23 cellular contexts compared by ENCODE assay signal in genomic region chr10:77162697-77163096, GRCh38.
DNase-seq lines count a peak whose midpoint lies in the region; ATAC-seq, FAIRE-seq and TF ChIP-seq lines count a peak whose summit lies in the region.
"Had no signal": no experiment of that assay in that cellular context is flagged by ENCODE, and none has a peak within 500 bp of the region (broad histone marks: within the 10 kb centered on the region; RNA-seq: fewer than 3 reads in every experiment).

No MANE protein-coding gene starts in this region.

- H3K4me3 Mint-ChIP-seq in mesothelial cell of epicardium: no peak overlapping the region
- no peak overlapping the region for H3K4me3 Mint-ChIP-seq in activated T-helper 2 cell treated with anti-CD3 and anti-CD28 coated beads, Interferon-gamma antibody, Interleukin-2, Interleukin-4, amounts not matched to agents 10 μg/mL and 5 μg/mL and 100 μg/mL, durations not matched to agents 14 hours and 24 hours and 36 hours (ENCODE audit: low read depth)
- no peak overlapping the region for H3K4me3 Mint-ChIP-seq in effector memory CD8-positive, alpha-beta T cell
- H3K4me3 Mint-ChIP-seq: endodermal cell, naive B cell had no signal

- H4K12ac ChIP-seq in trophoblast cell (ENCODE audit: low read depth, low read length): no peak overlapping the region

- no peak overlapping the region for H3K23ac ChIP-seq in trophoblast cell (ENCODE audit: low read length)

- H3K4me1 ChIP-seq in GM23248 (ENCODE audit: insufficient read depth) (peaks cover 41% of the 10 kb centered on the region), thyroid gland (no peaks in the 10 kb centered on the region), trophoblast cell (ENCODE audit: control insufficient read depth in 1 of 2, insufficient read depth in 2 of 2, low read length in 2 of 2) (peaks cover 15 to 21% of the 10 kb centered on the region in 2 experiments)
- H3K4me1 ChIP-seq: lower lobe of right lung, parathyroid adenoma had no signal

- H3K27ac ChIP-seq in GM23248: peak overlapping the region; percentile 91
- no peak overlapping the region for H3K27ac ChIP-seq in thyroid gland
- no peak overlapping the region for H3K27ac ChIP-seq in trophoblast cell (ENCODE audit: low read depth, low read length)
- H3K27ac ChIP-seq: HL-60, lower lobe of right lung, parathyroid adenoma had no signal

- H2BK5ac ChIP-seq in trophoblast cell (ENCODE audit: low read depth, low read length, poor library complexity): no peak overlapping the region

- no peak overlapping the region for H3K14ac ChIP-seq in trophoblast cell (ENCODE audit: low read length)

- no peaks in the 10 kb centered on the region for H3K79me2 ChIP-seq in GM23248 (ENCODE audit: insufficient read depth)
- H3K79me2 ChIP-seq in trophoblast cell (ENCODE audit: control insufficient read depth, insufficient read depth, low read length, poor library complexity): no peaks in the 10 kb centered on the region
- H3K79me2 ChIP-seq: parathyroid adenoma had no signal

- H3K27me3 Mint-ChIP-seq in mesothelial cell of epicardium (ENCODE audit: low read depth): no peaks in the 10 kb centered on the region
- peaks cover 24% of the 10 kb centered on the region for H3K27me3 Mint-ChIP-seq in activated T-helper 2 cell treated with anti-CD3 and anti-CD28 coated beads, Interferon-gamma antibody, Interleukin-2, Interleukin-4, amounts not matched to agents 10 μg/mL and 5 μg/mL and 100 μg/mL, durations not matched to agents 14 hours and 24 hours and 36 hours (ENCODE audit: low read depth)
- H3K27me3 Mint-ChIP-seq in effector memory CD8-positive, alpha-beta T cell: peaks cover 34 to 46% of the 10 kb centered on the region in 2 donors

- H3K36me3 ChIP-seq in GM23248 (ENCODE audit: low read depth) (no peaks in the 10 kb centered on the region), thyroid gland (no peaks in the 10 kb centered on the region), trophoblast cell (ENCODE audit: control insufficient read depth in 1 of 2, insufficient read depth in 2 of 2, low read length in 2 of 2) (no peaks in the 10 kb centered on the region)
- H3K36me3 ChIP-seq: lower lobe of right lung had no signal

- peaks cover 15% of the 10 kb centered on the region for H3K79me1 ChIP-seq in trophoblast cell (ENCODE audit: low read length)

- H3K9me2 ChIP-seq in GM23248 (ENCODE audit: insufficient read depth): no peaks in the 10 kb centered on the region

- H4K20me1 ChIP-seq in GM23248 (ENCODE audit: insufficient read depth): no peaks in the 10 kb centered on the region

- H3K27ac Mint-ChIP-seq in mesothelial cell of epicardium: peak overlapping the region; percentile 36
- H3K27ac Mint-ChIP-seq in activated T-helper 2 cell treated with anti-CD3 and anti-CD28 coated beads, Interferon-gamma antibody, Interleukin-2, Interleukin-4, amounts not matched to agents 10 μg/mL and 5 μg/mL and 100 μg/mL, durations not matched to agents 14 hours and 24 hours and 36 hours: no peak overlapping the region
- no peak overlapping the region for H3K27ac Mint-ChIP-seq in effector memory CD8-positive, alpha-beta T cell
- H3K27ac Mint-ChIP-seq: endodermal cell, naive B cell had no signal

- no peak for TF ChIP-seq CTCF in mesothelial cell of epicardium (IDR thresholded peaks at IDR 0.05; ENCODE audit: unreplicated experiment)
- TF ChIP-seq CTCF in thyroid gland (IDR thresholded peaks at IDR 0.05): no peak

- no peak overlapping the region for H3K4ac ChIP-seq in trophoblast cell (ENCODE audit: low read depth, low read length)

- no peak overlapping the region for H4K8ac ChIP-seq in trophoblast cell (ENCODE audit: low read depth, low read length)

- ATAC-seq in effector memory CD8-positive, alpha-beta T cell (replicated peaks): no peak
- ATAC-seq: K562, lower lobe of right lung had no signal

- peak; percentile 89 for DNase-seq in GM23248
- DNase-seq in RCC 7860 (ENCODE audit: low spot score): peak; percentile 33
- peak; percentile 46 for DNase-seq in dermis blood vessel endothelial cell
- DNase-seq in mesothelial cell of epicardium (ENCODE audit: low spot score in 2 of 2, unreplicated experiment in 2 of 2): no peak
- DNase-seq in activated T-helper 2 cell treated with anti-CD3 and anti-CD28 coated beads, Interferon-gamma antibody, Interleukin-2, Interleukin-4, amounts not matched to agents 10 μg/mL and 5 μg/mL and 100 μg/mL, durations not matched to agents 14 hours and 24 hours and 36 hours (ENCODE audit: low spot score): no peak
- DNase-seq in thyroid gland: no peak
- DNase-seq in trophoblast cell: no peak
- no peak for DNase-seq in effector memory CD8-positive, alpha-beta T cell
- DNase-seq: activated CD4-positive, alpha-beta T cell treated with anti-CD3 and anti-CD28 coated beads, Interleukin-2, amount 50 U/mL, for 4 hours; activated naive CD4-positive, alpha-beta T cell treated with anti-CD3 and anti-CD28 coated beads, Interleukin-2, amount 50 U/mL, for 16 hours; activated T-cell treated with anti-CD3 and anti-CD28 coated beads for 4 hours; caudate nucleus; endodermal cell; lower lobe of right lung; naive B cell; NCI-H2171; NCI-H82; RPMI8226; stimulated activated CD4-positive, alpha-beta T cell treated with anti-CD3 and anti-CD28 coated beads, Interleukin-4, amount 100 ng/mL, for 24 hours had no signal

- peaks cover 67% of the 10 kb centered on the region for H3F3A ChIP-seq in GM23248 (ENCODE audit: insufficient read depth)

- H3K18ac ChIP-seq in trophoblast cell (ENCODE audit: low read length): no peak overlapping the region

- H2AFZ ChIP-seq in GM23248: no peak overlapping the region
- no peak overlapping the region for H2AFZ ChIP-seq in trophoblast cell (ENCODE audit: insufficient read depth, low read length, poor library complexity)
- H2AFZ ChIP-seq: parathyroid adenoma had no signal

- H3K4me1 Mint-ChIP-seq in mesothelial cell of epicardium: peaks cover 75% of the 10 kb centered on the region
- peaks cover 3% of the 10 kb centered on the region for H3K4me1 Mint-ChIP-seq in activated T-helper 2 cell treated with anti-CD3 and anti-CD28 coated beads, Interferon-gamma antibody, Interleukin-2, Interleukin-4, amounts not matched to agents 10 μg/mL and 5 μg/mL and 100 μg/mL, durations not matched to agents 14 hours and 24 hours and 36 hours (ENCODE audit: low read depth)
- peaks cover 0 to 4% of the 10 kb centered on the region in 2 donors for H3K4me1 Mint-ChIP-seq in effector memory CD8-positive, alpha-beta T cell (ENCODE audit: low read depth in 2 of 2)
- H3K4me1 Mint-ChIP-seq: endodermal cell had no signal

- H3K27me3 ChIP-seq in GM23248 (replicated peaks; ENCODE audit: insufficient read depth) (no peaks in the 10 kb centered on the region), thyroid gland (no peaks in the 10 kb centered on the region), trophoblast cell (ENCODE audit: insufficient read depth, low read length) (no peaks in the 10 kb centered on the region)

- TF ChIP-seq POLR2A in thyroid gland (IDR thresholded peaks at IDR 0.05): no peak

- no peak overlapping the region for H2BK120ac ChIP-seq in trophoblast cell (ENCODE audit: insufficient read depth, low read length, poor library complexity)

- peak overlapping the region; percentile 80 for H3K4me2 ChIP-seq in GM23248 (ENCODE audit: unreplicated experiment)
- no peak overlapping the region for H3K4me2 ChIP-seq in trophoblast cell (ENCODE audit: low read length)

- WGBS in GM23248 (ENCODE audit: low coverage in 1 of 2, low lambda C conversion rate in 2 of 2, missing lambda C conversion rate in 2 of 2), 2 experiments: 1 to 4% methylated on average over 4 of the region's 4 CpGs
- WGBS in thyroid gland, 2 donors: 88 to 90% methylated on average over 4 of the region's 4 CpGs
- no CpG with 5 or more reads among the region's 4 CpGs for WGBS in trophoblast cell (ENCODE audit: extremely low coverage, insufficient coverage, insufficient read length)

- no peak overlapping the region for H2BK12ac ChIP-seq in trophoblast cell (ENCODE audit: low read length)

- no peak overlapping the region for H2AK5ac ChIP-seq in trophoblast cell (ENCODE audit: low read length)

- H3K9ac ChIP-seq in GM23248 (no peak overlapping the region), trophoblast cell (ENCODE audit: low read length) (no peak overlapping the region)
- H3K9ac ChIP-seq: parathyroid adenoma had no signal

- no peaks in the 10 kb centered on the region for H3K36me3 Mint-ChIP-seq in mesothelial cell of epicardium
- no peaks in the 10 kb centered on the region for H3K36me3 Mint-ChIP-seq in activated T-helper 2 cell treated with anti-CD3 and anti-CD28 coated beads, Interferon-gamma antibody, Interleukin-2, Interleukin-4, amounts not matched to agents 10 μg/mL and 5 μg/mL and 100 μg/mL, durations not matched to agents 14 hours and 24 hours and 36 hours (ENCODE audit: low read depth)
- H3K36me3 Mint-ChIP-seq in effector memory CD8-positive, alpha-beta T cell (ENCODE audit: insufficient read depth): no peaks in the 10 kb centered on the region
- H3K36me3 Mint-ChIP-seq: naive B cell had no signal

- H4K91ac ChIP-seq in trophoblast cell (ENCODE audit: low read depth, low read length): no peak overlapping the region

- H3K4me3 ChIP-seq in GM23248: no peak overlapping the region
- H3K4me3 ChIP-seq in thyroid gland (replicated peaks in 1 of 3): no peak overlapping the region
- H3K4me3 ChIP-seq in trophoblast cell (ENCODE audit: low read depth, low read length): no peak overlapping the region
- H3K4me3 ChIP-seq: K562, lower lobe of right lung had no signal

- no peaks in the 10 kb centered on the region for H3K9me3 ChIP-seq in GM23248 (ENCODE audit: low read depth)
- no peaks in the 10 kb centered on the region for H3K9me3 ChIP-seq in thyroid gland
- H3K9me3 ChIP-seq in trophoblast cell (ENCODE audit: insufficient read depth, low read depth, low read length): no peaks in the 10 kb centered on the region
- H3K9me3 ChIP-seq: lower lobe of right lung had no signal

- intact Hi-C loops in activated T-helper 2 cell treated with anti-CD3 and anti-CD28 coated beads, Interferon-gamma antibody, Interleukin-2, Interleukin-4, amounts not matched to agents 10 μg/mL and 5 μg/mL and 100 μg/mL, durations not matched to agents 14 hours and 24 hours and 36 hours (cut with micrococcal nuclease): no loop called here
- intact Hi-C loops in thyroid gland (cut with DNase I): no loop called here

- no peaks in the 10 kb centered on the region for H3K9me3 Mint-ChIP-seq in mesothelial cell of epicardium
- no peaks in the 10 kb centered on the region for H3K9me3 Mint-ChIP-seq in activated T-helper 2 cell treated with anti-CD3 and anti-CD28 coated beads, Interferon-gamma antibody, Interleukin-2, Interleukin-4, amounts not matched to agents 10 μg/mL and 5 μg/mL and 100 μg/mL, durations not matched to agents 14 hours and 24 hours and 36 hours
- no peaks in the 10 kb centered on the region for H3K9me3 Mint-ChIP-seq in effector memory CD8-positive, alpha-beta T cell
- H3K9me3 Mint-ChIP-seq: endodermal cell had no signal

- in situ Hi-C loops in GM23248 (cut with MboI): no loop called here

- peak; percentile 52 for FAIRE-seq in RCC 7860 (lab: Jason Lieb, UNC)
- FAIRE-seq: H1, K562 had no signal

Comparison
In these comparisons a context has a peak if more than half of its experiments do, and no peak if none do; other contexts are left out.
1. DNase-seq: peak in GM23248 (single experiment), RCC 7860 (single experiment) and dermis blood vessel endothelial cell (single experiment); none in mesothelial cell of epicardium (0 of 2), activated T-helper 2 cell treated with anti-CD3 and anti-CD28 coated beads, Interferon-gamma antibody, Interleukin-2, Interleukin-4, amounts not matched to agents 10 μg/mL and 5 μg/mL and 100 μg/mL, durations not matched to agents 14 hours and 24 hours and 36 hours (single experiment), thyroid gland (0 of 2), trophoblast cell (0 of 2) and effector memory CD8-positive, alpha-beta T cell (0 of 3).